ENCODE assay signal across 8 cellular contexts in genomic region chr2:64562148-64562784, GRCh38. TPM values are rescaled to one million over a fixed set of nuclear protein-coding genes. Genes with fewer than 3 reads are reported as not detected.
DNase-seq lines count a peak whose midpoint lies in the region; ATAC-seq and TF ChIP-seq lines count a peak whose summit lies in the region.

No MANE protein-coding gene starts in this region.

- H3K36me3 ChIP-seq in KMS-11 (ENCODE audit: insufficient read depth) (no peaks in the 10 kb centered on the region), lower lobe of right lung (no peaks in the 10 kb centered on the region), H7 (replicated peaks; ENCODE audit: control insufficient read depth, insufficient read depth, low read length) (no peaks in the 10 kb centered on the region)

- no peak overlapping the region for H2AFZ ChIP-seq in KMS-11 (ENCODE audit: low read depth)

- H3K27ac ChIP-seq in KMS-11 (no peak overlapping the region), lower lobe of right lung (no peak overlapping the region)

- intact Hi-C loops in lower lobe of right lung (cut with DNase I): no loop called here

- H3K4me3 ChIP-seq in KMS-11 (IDR thresholded peaks at IDR 0.05; ENCODE audit: insufficient read depth, low read depth, low read length) (no peak overlapping the region), lower lobe of right lung (no peak overlapping the region), H7 (ENCODE audit: insufficient read depth, low read depth, low read length) (no peak overlapping the region)

- TF ChIP-seq CTCF in KMS-11 (conservative IDR thresholded peaks at IDR 0.05; ENCODE audit: low read depth, low read length): peak; percentile 36; the same call in 1 of the 2 replicates
- TF ChIP-seq CTCF in lower lobe of right lung (IDR thresholded peaks at IDR 0.05): peak; percentile 42

- H3K9me3 ChIP-seq in lower lobe of right lung: no peaks in the 10 kb centered on the region

- peak; percentile 51 for DNase-seq in DMS53 (lab: John Stamatoyannopoulos, UW)
- DNase-seq in amniotic epithelial cell (ENCODE audit: low read depth): peak; percentile 11
- no peak for DNase-seq in lower lobe of right lung
- DNase-seq in HuH-7.5 (ENCODE audit: low spot score): no peak
- no peak for DNase-seq in H7
- no peak for DNase-seq in cerebellum (ENCODE audit: low spot score)

- H3K27me3 ChIP-seq in KMS-11 (ENCODE audit: insufficient read depth, low read depth) (no peaks in the 10 kb centered on the region), lower lobe of right lung (ENCODE audit: low read depth) (no peaks in the 10 kb centered on the region), H7 (ENCODE audit: control insufficient read depth, insufficient read depth, low read length) (no peaks in the 10 kb centered on the region)

- ATAC-seq in lower lobe of right lung (peak in 1 of 2 donors; percentile 61), HG03457 (IDR thresholded peaks at IDR 0.05; ENCODE audit: unreplicated experiment) (no peak)

- H3K4me2 ChIP-seq in KMS-11: 0 out of 2 replicates have a peak overlapping the region, but pooled peaks have one; percentile 12

- no peak overlapping the region for H3K9ac ChIP-seq in KMS-11

- H3K79me2 ChIP-seq in KMS-11 (ENCODE audit: insufficient read depth, low read depth): peaks cover 6% of the 10 kb centered on the region; the same call in 1 of the 2 replicates

- H3K4me1 ChIP-seq in KMS-11 (ENCODE audit: low read depth, poor library complexity, severe bottlenecking): peaks cover 19% of the 10 kb centered on the region
- peaks cover 7% of the 10 kb centered on the region for H3K4me1 ChIP-seq in lower lobe of right lung

- no peaks in the 10 kb centered on the region for H4K20me1 ChIP-seq in KMS-11 (ENCODE audit: insufficient read depth)

RNA-seq across cellular contexts. Expression of gene AFTPH, which starts 38.1 kb away (rescaled TPM):
- total RNA-seq in lower lobe of right lung (42.6 TPM), cerebellum (56.3 TPM)
- total RNA-seq in H7 (2014; rRNA removed; shearing (Covaris generic)): 10.6 and 15.0 TPM in 2 replicates

Comparison
In these comparisons a context has a peak if more than half of its experiments do, and no peak if none do; other contexts are left out.
1. DNase-seq: peak in DMS53 (single experiment) and amniotic epithelial cell (single experiment); none in lower lobe of right lung (single experiment), HuH-7.5 (single experiment), H7 (single experiment) and cerebellum (single experiment).